18 cellular contexts compared by ENCODE assay signal in the genomic region with DNA sequence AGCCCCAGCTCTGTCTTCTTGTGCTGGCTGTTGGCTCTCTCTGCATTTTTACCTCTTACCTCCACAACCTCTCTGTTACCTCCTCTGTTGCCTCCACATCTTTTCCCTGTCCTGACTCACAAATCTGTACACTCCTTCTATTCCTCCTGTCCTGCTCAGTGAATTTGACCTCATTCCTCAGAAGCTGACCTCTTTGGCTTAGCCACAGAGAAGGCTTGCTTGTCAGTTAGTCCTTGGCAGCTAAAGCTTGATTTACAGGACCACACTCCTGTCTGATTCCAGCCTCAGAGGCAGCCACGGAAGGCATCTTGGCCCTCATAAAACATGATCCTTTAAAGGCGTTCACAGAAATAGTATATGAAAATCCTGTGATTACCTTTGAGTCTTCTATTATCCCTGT.
"Had no signal": no experiment of that assay in that cellular context is flagged by ENCODE, and none has a peak within 500 bp of the region (broad histone marks: within the 10 kb centered on the region; RNA-seq: fewer than 3 reads in every experiment).

No MANE protein-coding gene starts in this region.

- H3K36me3 Mint-ChIP-seq: naive thymus-derived CD4-positive, alpha-beta T cell; stimulated activated effector memory CD8-positive, alpha-beta T cell treated with anti-CD3 and anti-CD28 coated beads, Interleukin-12 subunit alpha, Interleukin-12 subunit beta, amount 100 ng/mL, for 72 hours had no signal

- H3K36me3 ChIP-seq: left ventricle myocardium inferior, prostate gland, sigmoid colon, tibial artery, upper lobe of left lung, uterus had no signal

- H3K4me1 Mint-ChIP-seq: naive thymus-derived CD4-positive, alpha-beta T cell; stimulated activated effector memory CD8-positive, alpha-beta T cell treated with anti-CD3 and anti-CD28 coated beads, Interleukin-12 subunit alpha, Interleukin-12 subunit beta, amount 100 ng/mL, for 72 hours had no signal

- H3K27ac Mint-ChIP-seq: naive thymus-derived CD4-positive, alpha-beta T cell; stimulated activated effector memory CD8-positive, alpha-beta T cell treated with anti-CD3 and anti-CD28 coated beads, Interleukin-12 subunit alpha, Interleukin-12 subunit beta, amount 100 ng/mL, for 72 hours; stimulated activated naive CD8-positive, alpha-beta T cell treated with anti-CD3 and anti-CD28 coated beads, Interleukin-15, Interleukin-2, amounts not matched to agents 100 ng/mL and 50 ng/mL, for 24 hours had no signal

- H3K4me3 Mint-ChIP-seq: naive thymus-derived CD4-positive, alpha-beta T cell; stimulated activated effector memory CD8-positive, alpha-beta T cell treated with anti-CD3 and anti-CD28 coated beads, Interleukin-12 subunit alpha, Interleukin-12 subunit beta, amount 100 ng/mL, for 72 hours; stimulated activated naive CD8-positive, alpha-beta T cell treated with anti-CD3 and anti-CD28 coated beads, Interleukin-15, Interleukin-2, amounts not matched to agents 100 ng/mL and 50 ng/mL, for 24 hours had no signal

- H3K9me3 Mint-ChIP-seq: stimulated activated effector memory CD8-positive, alpha-beta T cell treated with anti-CD3 and anti-CD28 coated beads, Interleukin-12 subunit alpha, Interleukin-12 subunit beta, amount 100 ng/mL, for 72 hours; stimulated activated naive CD8-positive, alpha-beta T cell treated with anti-CD3 and anti-CD28 coated beads, Interleukin-15, Interleukin-2, amounts not matched to agents 100 ng/mL and 50 ng/mL, for 24 hours had no signal

- H3K9me3 ChIP-seq: left ventricle myocardium inferior, prostate gland, sigmoid colon, tibial artery, upper lobe of left lung, uterus had no signal

- H3K4me1 ChIP-seq: left ventricle myocardium inferior, parathyroid adenoma, prostate gland, tibial artery, upper lobe of left lung, uterus had no signal

- H3K27me3 ChIP-seq: upper lobe of left lung, uterus had no signal

- H3K9ac ChIP-seq: parathyroid adenoma had no signal

- H3K27ac ChIP-seq: left ventricle myocardium inferior, parathyroid adenoma, prostate gland, sigmoid colon, tibial artery, upper lobe of left lung, uterus had no signal

- H3K4me3 ChIP-seq: left ventricle myocardium inferior, lung, prostate gland, sigmoid colon, tibial artery, upper lobe of left lung, uterus had no signal

- DNase-seq: effector memory CD4-positive, alpha-beta T cell; islet precursor cell; left ventricle myocardium inferior; mesenchymal stem cell; naive thymus-derived CD4-positive, alpha-beta T cell; occipital lobe; sigmoid colon; small intestine; stimulated activated CD4-positive, alpha-beta T cell treated with anti-CD3 and anti-CD28 coated beads, Interleukin-4, amount 100 ng/mL, for 1 hour; stimulated activated CD8-positive, alpha-beta memory T cell treated with anti-CD3 and anti-CD28 coated beads, Interleukin-4, amount 100 ng/mL, for 48 hours; tibial artery; upper lobe of left lung; uterus had no signal

- H3K27me3 Mint-ChIP-seq: stimulated activated naive CD8-positive, alpha-beta T cell treated with anti-CD3 and anti-CD28 coated beads, Interleukin-15, Interleukin-2, amounts not matched to agents 100 ng/mL and 50 ng/mL, for 24 hours had no signal
